Comparison of ENCODE assay signal across 1 cellular context in the genomic region with DNA sequence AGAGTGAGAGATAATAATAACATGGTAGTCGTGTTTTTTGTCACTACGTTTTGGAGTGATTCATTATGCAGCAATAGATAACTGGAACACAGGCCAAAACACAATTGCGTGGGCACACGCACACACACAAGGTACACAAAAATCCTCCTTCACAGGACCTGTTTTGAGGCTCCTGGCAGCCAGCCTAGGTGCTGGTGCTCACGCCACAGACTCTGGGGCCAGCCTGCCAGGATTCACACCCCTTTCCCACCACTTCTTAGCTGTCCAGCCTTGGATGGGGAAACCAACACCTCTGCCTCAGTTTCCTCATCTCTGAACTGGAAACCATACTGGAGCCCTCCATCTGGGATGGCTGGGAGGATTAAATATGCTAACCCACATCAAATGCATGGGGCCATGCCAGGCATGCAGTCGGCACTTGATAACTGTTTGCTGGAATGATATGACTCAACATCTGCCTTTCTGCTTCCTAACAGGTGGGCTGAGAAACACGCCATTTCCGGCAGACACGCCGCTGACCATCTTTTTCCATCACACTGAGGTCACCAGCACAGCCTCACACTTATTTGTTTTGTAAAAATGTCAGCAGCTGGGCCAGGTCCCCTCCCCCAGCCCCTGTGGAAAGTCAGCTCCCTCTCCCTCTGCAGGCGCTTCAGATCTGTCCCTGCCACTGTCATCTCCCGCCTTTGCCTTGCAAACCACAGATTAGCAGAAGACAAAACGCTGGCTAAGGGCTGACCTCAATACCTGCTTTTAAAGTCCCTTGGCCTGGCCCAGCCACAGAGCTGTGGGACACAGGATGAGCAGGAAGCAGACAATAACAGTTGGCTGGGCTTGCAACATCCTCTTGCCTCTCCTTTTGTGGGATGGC.
A peak's percentile ranks its signal among the peaks of the same experiment; 100 is the strongest.
TF ChIP-seq lines count a peak whose summit lies in the region.

No MANE protein-coding gene starts in this region.

TF ChIP-seq in K562, 482 proteins besides CTCF, POLR2A, EP300 and RAD21 (continued from another document and continues in another):
- TF ChIP-seq MGA (IDR thresholded peaks at IDR 0.05) (peak; percentile 88), RERE (CRISPR knock-in tag; IDR thresholded peaks at IDR 0.05; ENCODE audit: borderline replicate concordance) (no peak), TGIF2 (CRISPR knock-in tag; IDR thresholded peaks at IDR 0.05) (no peak), NFXL1 (CRISPR knock-in tag; IDR thresholded peaks at IDR 0.05) (no peak), GATAD2B (IDR thresholded peaks at IDR 0.05; ENCODE audit: borderline replicate concordance) (no peak), POLR2B (IDR thresholded peaks at IDR 0.05; ENCODE audit: low read depth, partially characterized antibody) (no peak), MEIS2 (IDR thresholded peaks at IDR 0.05; ENCODE audit: partially characterized antibody) (peak; percentile 41), SAFB2 (IDR thresholded peaks at IDR 0.05; ENCODE audit: borderline replicate concordance, low read depth, low read length, severe bottlenecking) (no peak), ZNF124 (CRISPR knock-in tag; IDR thresholded peaks at IDR 0.05) (no peak), SFPQ (IDR thresholded peaks at IDR 0.05; ENCODE audit: low read depth, low read length) (no peak), BMI1 (IDR thresholded peaks at IDR 0.05; ENCODE audit: low read length) (no peak), FOSL1 (tag; conservative IDR thresholded peaks at IDR 0.05) (peak; percentile 81), ZNF77 (CRISPR knock-in tag; IDR thresholded peaks at IDR 0.05) (no peak), FOXM1 (IDR thresholded peaks at IDR 0.05; ENCODE audit: low read depth) (no peak), FOXM1 (CRISPR knock-in tag; IDR thresholded peaks at IDR 0.05; ENCODE audit: low read depth) (no peak), ZBTB8A (IDR thresholded peaks at IDR 0.05; ENCODE audit: partially characterized antibody) (no peak), ZZZ3 (IDR thresholded peaks at IDR 0.05) (no peak), ZNF431 (CRISPR knock-in tag; IDR thresholded peaks at IDR 0.05) (no peak), GTF2F1 (IDR thresholded peaks at IDR 0.05; ENCODE audit: low read depth, low read length) (no peak), RFX5 (IDR thresholded peaks at IDR 0.05; ENCODE audit: low read depth, low read length) (no peak), KAT2B (IDR thresholded peaks at IDR 0.05; ENCODE audit: low read depth, low read length) (no peak), RNF219 (CRISPR knock-in tag; IDR thresholded peaks at IDR 0.05) (no peak), ZNF41 (CRISPR knock-in tag; conservative IDR thresholded peaks at IDR 0.05) (no peak), POLR2AphosphoS5 (IDR thresholded peaks at IDR 0.05; ENCODE audit: control insufficient read depth, insufficient read depth, low read depth, low read length) (peak; percentile 48; the same call in 1 of the 2 replicates), NKRF (IDR thresholded peaks at IDR 0.05; ENCODE audit: borderline replicate concordance) (no peak), ZBTB7A (IDR thresholded peaks at IDR 0.05; ENCODE audit: borderline replicate concordance, control insufficient read depth, low read depth, low read length) (peak; percentile 27; the same call in 1 of the 2 replicates), SPI1 (IDR thresholded peaks at IDR 0.05; ENCODE audit: borderline replicate concordance, low read depth, low read length) (no peak), ZC3H4 (CRISPR knock-in tag; IDR thresholded peaks at IDR 0.05; ENCODE audit: borderline replicate concordance) (no peak), MCM2 (IDR thresholded peaks at IDR 0.05; ENCODE audit: low read depth) (no peak), ZNF224 (CRISPR knock-in tag; IDR thresholded peaks at IDR 0.05) (no peak), RBM17 (IDR thresholded peaks at IDR 0.05; ENCODE audit: borderline replicate concordance, low read depth, low read length) (no peak)
